8 cellular contexts compared by ENCODE assay signal in genomic region chr10:92593553-92594046, GRCh38. TPM values are rescaled to one million over a fixed set of nuclear protein-coding genes. Genes with fewer than 3 reads are reported as not detected.
DNase-seq lines count a peak whose midpoint lies in the region; ATAC-seq, FAIRE-seq and TF ChIP-seq lines count a peak whose summit lies in the region.

No MANE protein-coding gene starts in this region.

- H3K9ac ChIP-seq in K562 (ENCODE audit: insufficient read depth in 1 of 2, low read depth in 2 of 2, low read length in 2 of 2), result peak overlapping the region; percentile 87 to 94

- H3K4me1 Mint-ChIP-seq in mesothelial cell of epicardium, result peaks cover 37% of the 10 kb centered on the region

- H3K36me3 Mint-ChIP-seq in mesothelial cell of epicardium, result peaks cover 7% of the 10 kb centered on the region

- in situ Hi-C loops in K562 (cut with MboI), result no loop called here

- no peak for ATAC-seq in K562
- no peak for ATAC-seq in GM21737 (IDR thresholded peaks at IDR 0.05; ENCODE audit: unreplicated experiment)

- TF ChIP-seq CTCF in AG04449 (IDR thresholded peaks at IDR 0.05; ENCODE audit: insufficient read depth, low read length, missing control alignments) (no peak), HFF-Myc (IDR thresholded peaks at IDR 0.05; ENCODE audit: low read depth, low read length, missing control alignments) (no peak), K562 (IDR thresholded peaks at IDR 0.05 in 2 of 3, conservative IDR thresholded peaks at IDR 0.05 in 1 of 3; ENCODE audit: insufficient read depth in 2 of 3, low read depth in 1 of 3, low read length in 3 of 3) (no peak), mesothelial cell of epicardium (IDR thresholded peaks at IDR 0.05; ENCODE audit: unreplicated experiment) (no peak)

- peak overlapping the region; percentile 99 for H3K27ac Mint-ChIP-seq in mesothelial cell of epicardium

- TF ChIP-seq EP300 in K562 (IDR thresholded peaks at IDR 0.05; ENCODE audit: low read length), result no peak

- H3K27ac ChIP-seq in K562 (ENCODE audit: extremely low read depth, low read depth, low read length), result peak overlapping the region; percentile 89

- WGBS in K562 (ENCODE audit: insufficient coverage, low coverage, missing lambda C conversion rate), result 2% methylated on average over 8 of the region's 8 CpGs

- TF ChIP-seq RAD21 in K562 (CRISPR knock-in tag; conservative IDR thresholded peaks at IDR 0.05 in 1 of 2, IDR thresholded peaks at IDR 0.05 in 1 of 2), result no peak

- CTCF ChIA-PET in AG04449 (lab: Yijun Ruan, JAX) (interaction anchor here (0.9 to 1.8 kb wide), 2 partner anchors 19 to 77 kb away, joined by 3 to 7 read pairs; partner anchors contain the start of gene IDE), K562 (lab: Yijun Ruan, JAX; ENCODE audit: low intra/inter-chr PET ratio) (no interaction called here)

- no peaks in the 10 kb centered on the region for H3K36me3 ChIP-seq in K562 (ENCODE audit: control insufficient read depth, insufficient read depth, low read length)

- intact Hi-C loops in K562 (cut with micrococcal nuclease), result loop anchor here (1.0 to 10.0 kb wide), 4 partner anchors 164 to 481 kb away; partner anchors contain the start of gene CYP26A1

- peak overlapping the region; percentile 71 for H2AFZ ChIP-seq in K562 (ENCODE audit: low read depth, low read length)

- peaks cover 59% of the 10 kb centered on the region for H3K79me2 ChIP-seq in K562 (ENCODE audit: control insufficient read depth, insufficient read depth, low read length)

- peak overlapping the region; percentile 75 for H3K4me2 ChIP-seq in K562 (ENCODE audit: insufficient read depth, low read length)

- H3K9me1 ChIP-seq in K562 (ENCODE audit: control insufficient read depth, insufficient read depth, low read length), result no peaks in the 10 kb centered on the region

- DNase-seq in AG04449 (ENCODE audit: low read depth, low spot score) (no peak), HFF-Myc (ENCODE audit: extremely low read depth, low read depth) (no peak), K562 (ENCODE audit: extremely low read depth in 1 of 4, low spot score in 3 of 4) (peak in 1 of 4 experiments; percentile 7), mesothelial cell of epicardium (ENCODE audit: low spot score in 2 of 2, unreplicated experiment in 2 of 2) (no peak), urothelium cell line (ENCODE audit: low spot score) (no peak), NCI-H446 treated with DMSO at 0.1 percent for 48 hours (lab: John Stamatoyannopoulos, UW) (no peak)
- no peak for DNase-seq in stimulated activated CD4-positive, alpha-beta T cell treated with anti-CD3 and anti-CD28 coated beads, Interleukin-12 subunit alpha, Interleukin-12 subunit beta, amount 100 ng/mL, for 4 hours

- no peaks in the 10 kb centered on the region for H3K9me3 ChIP-seq in K562 (replicated peaks; ENCODE audit: control insufficient read depth, insufficient read depth, low read depth, low read length)

- H3K4me1 ChIP-seq in K562 (replicated peaks in 1 of 2; ENCODE audit: control insufficient read depth in 2 of 2, insufficient read depth in 2 of 2, low read length in 2 of 2), result peaks cover 12 to 18% of the 10 kb centered on the region in 2 experiments; a peak in 4 of 5 replicates

- H3K27me3 Mint-ChIP-seq in mesothelial cell of epicardium (ENCODE audit: low read depth), result no peaks in the 10 kb centered on the region

- BruUV-seq in K562 (replicated peaks; lab: Mats Ljungman, UMichigan), result no TSS peak

- H3K27me3 ChIP-seq in K562 (ENCODE audit: control insufficient read depth in 2 of 2, insufficient read depth in 2 of 2, low read length in 2 of 2), result no peaks in the 10 kb centered on the region

- H3K4me3 Mint-ChIP-seq in mesothelial cell of epicardium, result peak overlapping the region; percentile 92

- POLR2A ChIA-PET in AG04449 (lab: Yijun Ruan, JAX), result no interaction called here
- POLR2A ChIA-PET in K562 (lab: Yijun Ruan, JAX), result no interaction called here

- no peak for TF ChIP-seq POLR2A in K562 (conservative IDR thresholded peaks at IDR 0.05)

- H3K4me3 ChIP-seq in AG04449 (ENCODE audit: low read depth, low read length), result peak overlapping the region; percentile 78
- peak overlapping the region; percentile 92 for H3K4me3 ChIP-seq in HFF-Myc (replicated peaks; ENCODE audit: low read depth, low read length)
- peak overlapping the region; percentile 64 for H3K4me3 ChIP-seq in K562

- peaks cover 4% of the 10 kb centered on the region for H3K9me3 Mint-ChIP-seq in mesothelial cell of epicardium

- no peak for FAIRE-seq in K562 (lab: Jason Lieb, UNC)
- FAIRE-seq in urothelium cell line (lab: Jason Lieb, UNC), result no peak

- no peaks in the 10 kb centered on the region for H4K20me1 ChIP-seq in K562 (replicated peaks; ENCODE audit: control insufficient read depth, insufficient read depth, low read length)

TF ChIP-seq in K562, 482 proteins besides CTCF, POLR2A, EP300 and RAD21 (continues in another document):
- TF ChIP-seq RBFOX2 (IDR thresholded peaks at IDR 0.05; ENCODE audit: low read depth, low read length) (no peak), TEAD4 (IDR thresholded peaks at IDR 0.05; ENCODE audit: low read length) (peak; percentile 4; the same call in 1 of the 2 replicates), TEAD4 (CRISPR knock-in tag; IDR thresholded peaks at IDR 0.05; ENCODE audit: borderline replicate concordance) (no peak), PKNOX1 (IDR thresholded peaks at IDR 0.05) (peak; percentile 61), FOSL1 (tag; conservative IDR thresholded peaks at IDR 0.05) (no peak)
- TF ChIP-seq, protein P1, sequence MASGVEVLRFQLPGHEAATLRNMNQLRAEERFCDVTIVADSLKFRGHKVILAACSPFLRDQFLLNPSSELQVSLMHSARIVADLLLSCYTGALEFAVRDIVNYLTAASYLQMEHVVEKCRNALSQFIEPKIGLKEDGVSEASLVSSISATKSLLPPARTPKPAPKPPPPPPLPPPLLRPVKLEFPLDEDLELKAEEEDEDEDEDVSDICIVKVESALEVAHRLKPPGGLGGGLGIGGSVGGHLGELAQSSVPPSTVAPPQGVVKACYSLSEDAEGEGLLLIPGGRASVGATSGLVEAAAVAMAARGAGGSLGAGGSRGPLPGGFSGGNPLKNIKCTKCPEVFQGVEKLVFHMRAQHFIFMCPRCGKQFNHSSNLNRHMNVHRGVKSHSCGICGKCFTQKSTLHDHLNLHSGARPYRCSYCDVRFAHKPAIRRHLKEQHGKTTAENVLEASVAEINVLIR (CRISPR knock-in tag; IDR thresholded peaks at IDR 0.05), result no peak

RNA-seq across cellular contexts. Expression of gene KIF11, which starts 0.7 kb away (rescaled TPM):
- total RNA-seq in K562 (2011; cell fraction: chromatin; rRNA removed; ENCODE audit: low replicate concordance), result 11.9 and 44.3 TPM in 2 replicates
- total RNA-seq in K562 (2011; cell fraction: nucleolus; rRNA removed), result 5.8 and 7.9 TPM in 2 replicates
- 13.7 and 14.2 TPM in 2 replicates for total RNA-seq in K562 (2011; cell fraction: nucleoplasm; rRNA removed)
- total RNA-seq in K562 (2014; rRNA removed), result 23.3 and 23.9 TPM in 2 replicates
- total RNA-seq in K562 (2014; rRNA removed; fragmentation: Illumina TruSeq; extraction: Trizol), result 53.5 and 60.1 TPM in 2 replicates
- total RNA-seq in K562 (2015; rRNA removed; fragmentation: Illumina TruSeq; extraction: Trizol), result 49.6 and 54.4 TPM in 2 replicates
- 30.1 and 33.0 TPM in 2 replicates for total RNA-seq in K562 (2021)
- polyA plus RNA-seq in K562 (2011; rRNA removed), result 16.2 and 29.2 TPM in 2 replicates
- polyA plus RNA-seq in K562 (2011; cell fraction: cytosol; rRNA removed), result 3.6 and 9.6 TPM in 2 replicates
- polyA plus RNA-seq in K562 (2011; cell fraction: nucleus; rRNA removed), result 4.8 and 7.8 TPM in 2 replicates
- 26.4 and 26.7 TPM in 2 replicates for polyA plus RNA-seq in K562 (2012)
- polyA plus RNA-seq in K562 (2014; fragmentation: Illumina TruSeq; extraction: Trizol), result 34.1 and 38.9 TPM in 2 replicates
- polyA plus RNA-seq in K562 (2014; fragmentation: Nextera tagmentation; extraction: Ambion mirVana), result 10 to 100 TPM; 11.3 to 12.3 TPM
- polyA plus RNA-seq in K562 (2014; rRNA removed), result 20.7 and 21.6 TPM in 2 replicates
- polyA minus RNA-seq in K562 (2011; rRNA and poly(A)+ RNA removed), result 40.6 and 49.6 TPM in 2 replicates
- polyA minus RNA-seq in K562 (2011; cell fraction: cytosol; rRNA and poly(A)+ RNA removed), result 17.8 and 20.9 TPM in 2 replicates
- 5.4 and 14.1 TPM in 2 replicates for polyA minus RNA-seq in K562 (2011; cell fraction: nucleus; rRNA and poly(A)+ RNA removed)
- total RNA-seq in mesothelial cell of epicardium, result 18.0 to 19.5 TPM (median 19.4 TPM) in 3 replicates

RNA-seq across cellular contexts. Expression of gene IDE, which starts 19.7 kb away (rescaled TPM):
- 50.5 and 136 TPM in 2 replicates for total RNA-seq in K562 (2011; cell fraction: chromatin; rRNA removed; ENCODE audit: low replicate concordance)
- 18.2 and 28.7 TPM in 2 replicates for total RNA-seq in K562 (2011; cell fraction: nucleolus; rRNA removed)
- 50.9 and 77.5 TPM in 2 replicates for total RNA-seq in K562 (2011; cell fraction: nucleoplasm; rRNA removed)
- total RNA-seq in K562 (2014; rRNA removed) (20.1 and 20.4 TPM in 2 replicates), K562 (2014; rRNA removed; fragmentation: Illumina TruSeq; extraction: Trizol) (43.2 and 54.5 TPM in 2 replicates), K562 (2015; rRNA removed; fragmentation: Illumina TruSeq; extraction: Trizol) (41.0 and 41.3 TPM in 2 replicates), K562 (2021) (50.6 and 51.3 TPM in 2 replicates), mesothelial cell of epicardium (29.7 to 35.6 TPM (median 30.3 TPM) in 3 replicates)
- polyA plus RNA-seq in K562 (2011; rRNA removed) (35.9 and 41.0 TPM in 2 replicates), K562 (2014; fragmentation: Illumina TruSeq; extraction: Trizol) (26.7 and 33.2 TPM in 2 replicates), K562 (2014; fragmentation: Nextera tagmentation; extraction: Ambion mirVana) (10 to 100 TPM; 10.2 to 19.5 TPM), K562 (2014; rRNA removed) (17.3 and 17.5 TPM in 2 replicates)
- 10.6 and 13.3 TPM in 2 replicates for polyA plus RNA-seq in K562 (2011; cell fraction: cytosol; rRNA removed)
- polyA plus RNA-seq in K562 (2011; cell fraction: nucleus; rRNA removed), result 48.0 and 63.1 TPM in 2 replicates
- polyA plus RNA-seq in K562 (2012), result 18.3 and 23.1 TPM in 2 replicates
- polyA minus RNA-seq in K562 (2011; rRNA and poly(A)+ RNA removed), result 80.0 and 103 TPM in 2 replicates
- polyA minus RNA-seq in K562 (2011; cell fraction: cytosol; rRNA and poly(A)+ RNA removed), result 21.6 and 40.6 TPM in 2 replicates
- polyA minus RNA-seq in K562 (2011; cell fraction: nucleus; rRNA and poly(A)+ RNA removed), result 20.3 and 33.0 TPM in 2 replicates
